16 cellular contexts compared by ENCODE assay signal in genomic region chr21:17414766-17415165, GRCh38.
DNase-seq lines count a peak whose midpoint lies in the region; TF ChIP-seq lines count a peak whose summit lies in the region.
"Had no signal": no experiment of that assay in that cellular context is flagged by ENCODE, and none has a peak within 500 bp of the region (broad histone marks: within the 10 kb centered on the region; RNA-seq: fewer than 3 reads in every experiment).

No MANE protein-coding gene starts in this region.

- no TSS peak for BruUV-seq in MCF 10A (replicated peaks; lab: Mats Ljungman, UMichigan)

- no peaks in the 10 kb centered on the region for H4K20me1 ChIP-seq in MM.1S (ENCODE audit: insufficient read depth, low read length)

- intact Hi-C loops in dorsolateral prefrontal cortex (cut with DNase I) (no loop called here), MCF 10A (cut with micrococcal nuclease) (no loop called here), breast epithelium (cut with DNase I; ENCODE audit: low total_unique reads) (no loop called here)

- peak overlapping the region in 54 of 59 donors; percentile 10 to 87 (median 74) for H3K27ac ChIP-seq in dorsolateral prefrontal cortex
- H3K27ac ChIP-seq in MM.1S (ENCODE audit: low read length): no peak overlapping the region
- H3K27ac ChIP-seq in breast epithelium: no peak overlapping the region

- DNase-seq in NCI-H2029 (lab: John Stamatoyannopoulos, UW) (peak; percentile 9), NCI-H2029 treated with DMSO at 0.1 percent for 48 hours (lab: John Stamatoyannopoulos, UW) (no peak), dorsolateral prefrontal cortex (peak in 2 of 10 donors; percentile 44 to 46), midbrain (lab: John Stamatoyannopoulos, UW) (peak; percentile 40), superior temporal gyrus (ENCODE audit: extremely low spot score) (peak; percentile 78), MM.1S (no peak), MCF 10A (ENCODE audit: unreplicated experiment) (no peak), breast epithelium (ENCODE audit: low spot score in 2 of 2) (no peak)
- DNase-seq: 8988T, DMS153, HCEC 1CT, Karpas-422, NCI-H1436 treated with DMSO at 0.1 percent for 48 hours, NCI-H446 treated with DMSO at 0.1 percent for 48 hours, NCI-H82, SHP77 treated with DMSO at 0.1 percent for 48 hours had no signal

- no peaks in the 10 kb centered on the region for H3F3A ChIP-seq in MM.1S (ENCODE audit: insufficient read depth, low read length)

- no peaks in the 10 kb centered on the region for H3K9me3 ChIP-seq in MM.1S (replicated peaks; ENCODE audit: insufficient read depth, low read length)
- no peaks in the 10 kb centered on the region for H3K9me3 ChIP-seq in breast epithelium

- TF ChIP-seq CTCF in dorsolateral prefrontal cortex (IDR thresholded peaks at IDR 0.05 in 54 of 56, conservative IDR thresholded peaks at IDR 0.05 in 2 of 56; ENCODE audit: low read depth in 1 of 56, partially characterized antibody in 56 of 56) (no peak), MM.1S (IDR thresholded peaks at IDR 0.05; ENCODE audit: low read length) (no peak), MCF 10A (IDR thresholded peaks at IDR 0.05; ENCODE audit: unreplicated experiment) (no peak), breast epithelium (IDR thresholded peaks at IDR 0.05) (no peak)

- H3K27me3 ChIP-seq in dorsolateral prefrontal cortex (no peaks in the 10 kb centered on the region), MM.1S (replicated peaks; ENCODE audit: insufficient read depth, low read length) (no peaks in the 10 kb centered on the region), breast epithelium (no peaks in the 10 kb centered on the region)

- H3K27me3 Mint-ChIP-seq in MCF 10A (ENCODE audit: insufficient read depth, unreplicated experiment): no peaks in the 10 kb centered on the region

- H3K36me3 ChIP-seq in MM.1S (replicated peaks; ENCODE audit: insufficient read depth, low read length): no peaks in the 10 kb centered on the region
- no peaks in the 10 kb centered on the region for H3K36me3 ChIP-seq in breast epithelium

- no peaks in the 10 kb centered on the region for H3K79me2 ChIP-seq in MM.1S (ENCODE audit: low read length)

- no peak overlapping the region for H2AFZ ChIP-seq in MM.1S (ENCODE audit: low read length)

- H3K4me1 ChIP-seq in MM.1S (ENCODE audit: low read length) (no peaks in the 10 kb centered on the region), breast epithelium (no peaks in the 10 kb centered on the region)

- no peak overlapping the region for H3K4me3 Mint-ChIP-seq in MCF 10A (ENCODE audit: unreplicated experiment)

- no peak overlapping the region for H3K4me3 ChIP-seq in dorsolateral prefrontal cortex
- H3K4me3 ChIP-seq in MM.1S (ENCODE audit: low read length): no peak overlapping the region
- H3K4me3 ChIP-seq in breast epithelium: no peak overlapping the region

- no peak overlapping the region for H3K27ac Mint-ChIP-seq in MCF 10A (ENCODE audit: low read depth, unreplicated experiment)

- CTCF ChIA-PET in MCF 10A (lab: Yijun Ruan, JAX): interaction anchor here (0.7 to 1.3 kb wide), 2 partner anchors 11 to 22 kb away, joined by 3 read pairs; no protein-coding TSS in a partner anchor

- H3K4me2 ChIP-seq in MM.1S (ENCODE audit: low read depth, low read length): no peak overlapping the region

- H3K4me1 Mint-ChIP-seq in MCF 10A (ENCODE audit: insufficient read depth, unreplicated experiment): peaks cover 8% of the 10 kb centered on the region

- no peaks in the 10 kb centered on the region for H3K9me2 ChIP-seq in MM.1S (replicated peaks; ENCODE audit: insufficient read depth, low read length)

- TF ChIP-seq POLR2A in breast epithelium (IDR thresholded peaks at IDR 0.05): no peak

- peaks cover 7% of the 10 kb centered on the region for H3K9me3 Mint-ChIP-seq in MCF 10A (ENCODE audit: unreplicated experiment)

- POLR2A ChIA-PET in MCF 10A (lab: Yijun Ruan, JAX): interaction anchor here (0.9 kb wide), 1 partner anchor 14 kb away, joined by 3 read pairs; no protein-coding TSS in a partner anchor

- H3K9ac ChIP-seq in MM.1S (ENCODE audit: low read length): no peak overlapping the region

- H3K36me3 Mint-ChIP-seq in MCF 10A (ENCODE audit: insufficient read depth, unreplicated experiment): no peaks in the 10 kb centered on the region

Comparison
In these comparisons a context has a peak if more than half of its experiments do, and no peak if none do; other contexts are left out.
1. DNase-seq: peak in NCI-H2029 (single experiment), midbrain (single experiment) and superior temporal gyrus (single experiment); none in NCI-H2029 treated with DMSO at 0.1 percent for 48 hours (single experiment), MM.1S (single experiment), MCF 10A (single experiment) and breast epithelium (0 of 2).
2. H3K27ac ChIP-seq: peak in dorsolateral prefrontal cortex (54 of 59); none in MM.1S (single experiment) and breast epithelium (0 of 2).